ENCODE assay signal across 1 cellular context in genomic region chr3:67018789-67019525, GRCh38.
TF ChIP-seq lines count a peak whose summit lies in the region.

No MANE protein-coding gene starts in this region.

TF ChIP-seq in K562, 482 proteins besides CTCF, POLR2A, EP300 and RAD21 (continued from another document):
- TF ChIP-seq PTBP1 (IDR thresholded peaks at IDR 0.05; ENCODE audit: low read depth, low read length) (no peak), FOXP4 (CRISPR knock-in tag; IDR thresholded peaks at IDR 0.05; ENCODE audit: borderline replicate concordance) (no peak), PHF21A (IDR thresholded peaks at IDR 0.05; ENCODE audit: borderline replicate concordance, low read depth) (0 out of 2 replicates have a peak, but pooled peaks have one; percentile 34), GATAD2A (IDR thresholded peaks at IDR 0.05) (no peak), BRD9 (IDR thresholded peaks at IDR 0.05; ENCODE audit: low read depth, partially characterized antibody) (no peak), PRDM10 (IDR thresholded peaks at IDR 0.05; ENCODE audit: partially characterized antibody) (peak; percentile 2), NFIX (CRISPR knock-in tag; IDR thresholded peaks at IDR 0.05; ENCODE audit: low read depth) (no peak), ZNF140 (CRISPR knock-in tag; IDR thresholded peaks at IDR 0.05) (no peak), MXI1 (IDR thresholded peaks at IDR 0.05; ENCODE audit: low read depth, low read length) (no peak), CHD7 (IDR thresholded peaks at IDR 0.05; ENCODE audit: low read depth, low read length) (no peak), FOXK2 (conservative IDR thresholded peaks at IDR 0.05 in 1 of 2, IDR thresholded peaks at IDR 0.05 in 1 of 2; ENCODE audit: low read depth in 2 of 2) (no peak), KDM4B (IDR thresholded peaks at IDR 0.05; ENCODE audit: borderline replicate concordance in 2 of 2, low read depth in 1 of 2) (no peak), KAT7 (CRISPR knock-in tag; IDR thresholded peaks at IDR 0.05; ENCODE audit: borderline replicate concordance) (no peak), NFATC3 (IDR thresholded peaks at IDR 0.05) (no peak), EWSR1 (IDR thresholded peaks at IDR 0.05; ENCODE audit: borderline replicate concordance, low read depth, partially characterized antibody) (no peak), LEF1 (IDR thresholded peaks at IDR 0.05) (no peak)
- TF ChIP-seq, protein P1, sequence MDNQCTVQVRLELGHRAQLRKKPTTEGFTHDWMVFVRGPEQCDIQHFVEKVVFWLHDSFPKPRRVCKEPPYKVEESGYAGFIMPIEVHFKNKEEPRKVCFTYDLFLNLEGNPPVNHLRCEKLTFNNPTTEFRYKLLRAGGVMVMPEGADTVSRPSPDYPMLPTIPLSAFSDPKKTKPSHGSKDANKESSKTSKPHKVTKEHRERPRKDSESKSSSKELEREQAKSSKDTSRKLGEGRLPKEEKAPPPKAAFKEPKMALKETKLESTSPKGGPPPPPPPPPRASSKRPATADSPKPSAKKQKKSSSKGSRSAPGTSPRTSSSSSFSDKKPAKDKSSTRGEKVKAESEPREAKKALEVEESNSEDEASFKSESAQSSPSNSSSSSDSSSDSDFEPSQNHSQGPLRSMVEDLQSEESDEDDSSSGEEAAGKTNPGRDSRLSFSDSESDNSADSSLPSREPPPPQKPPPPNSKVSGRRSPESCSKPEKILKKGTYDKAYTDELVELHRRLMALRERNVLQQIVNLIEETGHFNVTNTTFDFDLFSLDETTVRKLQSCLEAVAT (IDR thresholded peaks at IDR 0.05): 0 out of 4 replicates have a peak, but pooled peaks of 1 of the 2 experiments have one; percentile 21
- TF ChIP-seq, protein P2, sequence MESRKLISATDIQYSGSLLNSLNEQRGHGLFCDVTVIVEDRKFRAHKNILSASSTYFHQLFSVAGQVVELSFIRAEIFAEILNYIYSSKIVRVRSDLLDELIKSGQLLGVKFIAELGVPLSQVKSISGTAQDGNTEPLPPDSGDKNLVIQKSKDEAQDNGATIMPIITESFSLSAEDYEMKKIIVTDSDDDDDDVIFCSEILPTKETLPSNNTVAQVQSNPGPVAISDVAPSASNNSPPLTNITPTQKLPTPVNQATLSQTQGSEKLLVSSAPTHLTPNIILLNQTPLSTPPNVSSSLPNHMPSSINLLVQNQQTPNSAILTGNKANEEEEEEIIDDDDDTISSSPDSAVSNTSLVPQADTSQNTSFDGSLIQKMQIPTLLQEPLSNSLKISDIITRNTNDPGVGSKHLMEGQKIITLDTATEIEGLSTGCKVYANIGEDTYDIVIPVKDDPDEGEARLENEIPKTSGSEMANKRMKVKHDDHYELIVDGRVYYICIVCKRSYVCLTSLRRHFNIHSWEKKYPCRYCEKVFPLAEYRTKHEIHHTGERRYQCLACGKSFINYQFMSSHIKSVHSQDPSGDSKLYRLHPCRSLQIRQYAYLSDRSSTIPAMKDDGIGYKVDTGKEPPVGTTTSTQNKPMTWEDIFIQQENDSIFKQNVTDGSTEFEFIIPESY (CRISPR knock-in tag; IDR thresholded peaks at IDR 0.05): no peak
- TF ChIP-seq, protein P3, sequence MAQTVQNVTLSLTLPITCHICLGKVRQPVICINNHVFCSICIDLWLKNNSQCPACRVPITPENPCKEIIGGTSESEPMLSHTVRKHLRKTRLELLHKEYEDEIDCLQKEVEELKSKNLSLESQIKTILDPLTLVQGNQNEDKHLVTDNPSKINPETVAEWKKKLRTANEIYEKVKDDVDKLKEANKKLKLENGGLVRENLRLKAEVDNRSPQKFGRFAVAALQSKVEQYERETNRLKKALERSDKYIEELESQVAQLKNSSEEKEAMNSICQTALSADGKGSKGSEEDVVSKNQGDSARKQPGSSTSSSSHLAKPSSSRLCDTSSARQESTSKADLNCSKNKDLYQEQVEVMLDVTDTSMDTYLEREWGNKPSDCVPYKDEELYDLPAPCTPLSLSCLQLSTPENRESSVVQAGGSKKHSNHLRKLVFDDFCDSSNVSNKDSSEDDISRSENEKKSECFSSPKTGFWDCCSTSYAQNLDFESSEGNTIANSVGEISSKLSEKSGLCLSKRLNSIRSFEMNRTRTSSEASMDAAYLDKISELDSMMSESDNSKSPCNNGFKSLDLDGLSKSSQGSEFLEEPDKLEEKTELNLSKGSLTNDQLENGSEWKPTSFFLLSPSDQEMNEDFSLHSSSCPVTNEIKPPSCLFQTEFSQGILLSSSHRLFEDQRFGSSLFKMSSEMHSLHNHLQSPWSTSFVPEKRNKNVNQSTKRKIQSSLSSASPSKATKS (CRISPR knock-in tag; IDR thresholded peaks at IDR 0.05): no peak
- TF ChIP-seq, protein P4, sequence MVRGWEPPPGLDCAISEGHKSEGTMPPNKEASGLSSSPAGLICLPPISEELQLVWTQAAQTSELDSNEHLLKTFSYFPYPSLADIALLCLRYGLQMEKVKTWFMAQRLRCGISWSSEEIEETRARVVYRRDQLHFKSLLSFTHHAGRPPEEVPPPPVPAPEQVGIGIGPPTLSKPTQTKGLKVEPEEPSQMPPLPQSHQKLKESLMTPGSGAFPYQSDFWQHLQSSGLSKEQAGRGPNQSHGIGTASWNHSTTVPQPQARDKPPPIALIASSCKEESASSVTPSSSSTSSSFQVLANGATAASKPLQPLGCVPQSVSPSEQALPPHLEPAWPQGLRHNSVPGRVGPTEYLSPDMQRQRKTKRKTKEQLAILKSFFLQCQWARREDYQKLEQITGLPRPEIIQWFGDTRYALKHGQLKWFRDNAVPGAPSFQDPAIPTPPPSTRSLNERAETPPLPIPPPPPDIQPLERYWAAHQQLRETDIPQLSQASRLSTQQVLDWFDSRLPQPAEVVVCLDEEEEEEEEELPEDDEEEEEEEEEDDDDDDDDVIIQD (CRISPR knock-in tag; IDR thresholded peaks at IDR 0.05): no peak
